ENCODE assay signal across 20 cellular contexts in the genomic region with DNA sequence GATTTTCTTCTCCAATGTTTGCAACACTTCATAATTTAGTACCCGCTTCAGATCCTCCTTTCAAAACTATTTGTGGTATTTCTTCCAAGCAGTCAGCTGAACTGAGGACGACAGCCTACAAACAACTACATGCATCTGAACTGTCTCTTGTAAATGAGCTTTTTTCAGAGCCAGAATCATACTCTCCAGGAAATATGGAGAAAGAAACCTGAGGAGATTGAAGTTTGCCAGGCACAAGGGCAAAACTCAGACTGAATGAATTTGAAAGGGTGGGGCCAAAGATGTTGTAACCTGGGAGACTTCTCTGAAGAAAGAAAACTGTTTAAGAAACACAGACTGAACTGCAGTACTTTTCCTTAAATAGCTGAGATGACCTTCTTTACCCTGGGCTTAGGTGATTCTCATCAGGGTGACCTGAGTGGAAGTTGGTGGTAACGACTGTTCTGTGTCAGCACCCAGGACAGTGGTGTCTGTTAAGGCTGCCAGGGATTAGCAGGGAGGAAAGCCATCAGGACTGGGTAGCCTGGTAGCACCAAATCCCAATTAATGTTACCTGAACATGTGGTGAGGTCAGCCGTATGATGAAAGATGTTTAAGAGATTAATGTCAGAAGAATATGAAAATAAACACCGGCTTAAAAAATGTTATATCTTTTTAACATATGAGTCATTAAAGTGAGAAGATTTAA.
DNase-seq lines count a peak whose midpoint lies in the region; ATAC-seq and TF ChIP-seq lines count a peak whose summit lies in the region.
"Had no signal": no experiment of that assay in that cellular context is flagged by ENCODE, and none has a peak within 500 bp of the region (broad histone marks: within the 10 kb centered on the region; RNA-seq: fewer than 3 reads in every experiment).

No MANE protein-coding gene starts in this region.

- H3K4me1 Mint-ChIP-seq in Calu3 (ENCODE audit: low read depth, unreplicated experiment) = no peaks in the 10 kb centered on the region
- H3K4me1 Mint-ChIP-seq: memory B cell; stimulated activated naive B cell treated with anti-CD40 and anti-IgM and Interleukin-4, amounts not matched to agents 10 μg/mL and 1 μg/mL and 100 μg/mL, for 72 hours had no signal

- no peaks in the 10 kb centered on the region for H3K9me3 ChIP-seq in WERI-Rb-1 (ENCODE audit: severe bottlenecking)
- H3K9me3 ChIP-seq: Caco-2 had no signal

- no peak overlapping the region for H3K4me3 ChIP-seq in WERI-Rb-1 (ENCODE audit: low read depth, low read length)
- H3K4me3 ChIP-seq: cardiac muscle cell had no signal

- BruUV-seq in Calu3 (replicated peaks; lab: Mats Ljungman, UMichigan) = no TSS peak

- intact Hi-C loops in Calu3 (cut with micrococcal nuclease; ENCODE audit: unreplicated experiment) = no loop called here

- ATAC-seq in HG03039 (IDR thresholded peaks at IDR 0.05; ENCODE audit: unreplicated experiment) (no peak), GM21515 (IDR thresholded peaks at IDR 0.05; ENCODE audit: unreplicated experiment) (no peak)
- ATAC-seq: activated CD4-positive, alpha-beta T cell treated with anti-CD3 and anti-CD28 coated beads for 36 hours; effector memory CD8-positive, alpha-beta T cell; stimulated activated naive B cell treated with anti-CD40 and anti-IgM and Interleukin-4, amounts not matched to agents 10 μg/mL and 1 μg/mL and 100 μg/mL, for 72 hours had no signal

- H3K27ac Mint-ChIP-seq in Calu3 (ENCODE audit: unreplicated experiment) = no peak overlapping the region
- H3K27ac Mint-ChIP-seq: activated CD4-positive, alpha-beta T cell treated with anti-CD3 and anti-CD28 coated beads for 36 hours; memory B cell had no signal

- no peak for TF ChIP-seq CTCF in WERI-Rb-1 (IDR thresholded peaks at IDR 0.05; ENCODE audit: low read depth, low read length)
- no peak for TF ChIP-seq CTCF in Calu3 (IDR thresholded peaks at IDR 0.05; ENCODE audit: unreplicated experiment)

- H3K27me3 Mint-ChIP-seq in Calu3 (ENCODE audit: unreplicated experiment) = no peaks in the 10 kb centered on the region
- H3K27me3 Mint-ChIP-seq: activated CD4-positive, alpha-beta T cell treated with anti-CD3 and anti-CD28 coated beads for 36 hours; effector memory CD8-positive, alpha-beta T cell; memory B cell; stimulated activated naive B cell treated with anti-CD40 and anti-IgM and Interleukin-4, amounts not matched to agents 10 μg/mL and 1 μg/mL and 100 μg/mL, for 72 hours had no signal

- no peak overlapping the region for H3K27ac ChIP-seq in WERI-Rb-1
- H3K27ac ChIP-seq: cardiac muscle cell, HL-60, KMS-11 had no signal

- H3K9me3 Mint-ChIP-seq in Calu3 (ENCODE audit: low read depth, unreplicated experiment) = no peaks in the 10 kb centered on the region
- H3K9me3 Mint-ChIP-seq: effector memory CD8-positive, alpha-beta T cell; memory B cell had no signal

- no peak overlapping the region for H3K4me3 Mint-ChIP-seq in Calu3 (ENCODE audit: low read depth, unreplicated experiment)
- H3K4me3 Mint-ChIP-seq: activated CD4-positive, alpha-beta T cell treated with anti-CD3 and anti-CD28 coated beads for 36 hours; effector memory CD8-positive, alpha-beta T cell; memory B cell; stimulated activated naive B cell treated with anti-CD40 and anti-IgM and Interleukin-4, amounts not matched to agents 10 μg/mL and 1 μg/mL and 100 μg/mL, for 72 hours had no signal

- H3K27me3 ChIP-seq in WERI-Rb-1 (ENCODE audit: insufficient read depth, low read depth, severe bottlenecking) = no peaks in the 10 kb centered on the region
- H3K27me3 ChIP-seq: cardiac muscle cell had no signal

- DNase-seq in GM04504 (ENCODE audit: low read depth) (peak; percentile 38), WERI-Rb-1 (peak; percentile 18), fibroblast of peridontal ligament (ENCODE audit: extremely low read depth) (peak; percentile 61), renal cortical epithelial cell (ENCODE audit: low read depth) (peak; percentile 37), Calu3 (no peak), DMS 273 treated with DMSO at 0.1 percent for 48 hours (lab: John Stamatoyannopoulos, UW) (no peak)
- DNase-seq: activated CD4-positive, alpha-beta T cell treated with anti-CD3 and anti-CD28 coated beads for 36 hours; activated CD8-positive, alpha-beta memory T cell treated with anti-CD3 and anti-CD28 coated beads, Interleukin-2, amount 50 U/mL, for 4 hours; activated naive CD4-positive, alpha-beta T cell treated with anti-CD3 and anti-CD28 coated beads, Interleukin-2, amount 50 U/mL, for 16 hours; Caco-2; effector memory CD8-positive, alpha-beta T cell; NCI-H1417 treated with DMSO at 0.1 percent for 48 hours; NCI-H446; stimulated activated naive B cell treated with anti-CD40 and anti-IgM and Interleukin-4, amounts not matched to agents 10 μg/mL and 1 μg/mL and 100 μg/mL, for 72 hours had no signal

- no peaks in the 10 kb centered on the region for H3K36me3 Mint-ChIP-seq in Calu3 (ENCODE audit: insufficient read depth, unreplicated experiment)

- CTCF ChIA-PET in Calu3 (lab: Charles Lee) = interaction anchor here (0.6 kb wide), 1 partner anchor 85 kb away, joined by 3 read pairs; no protein-coding TSS in a partner anchor

- peaks cover 10% of the 10 kb centered on the region for H3K36me3 ChIP-seq in WERI-Rb-1
- H3K36me3 ChIP-seq: cardiac muscle cell had no signal

Comparison
In these comparisons a context has a peak if more than half of its experiments do, and no peak if none do; other contexts are left out.
1. DNase-seq: peak in GM04504 (single experiment), WERI-Rb-1 (single experiment), fibroblast of peridontal ligament (single experiment) and renal cortical epithelial cell (single experiment); none in Calu3 (single experiment) and DMS 273 treated with DMSO at 0.1 percent for 48 hours (single experiment).